ENCODE assay signal across 6 cellular contexts in genomic region chr20:63741676-63742380, GRCh38. TPM values are rescaled to one million over a fixed set of nuclear protein-coding genes. Genes with fewer than 3 reads are reported as not detected.
DNase-seq lines count a peak whose midpoint lies in the region; ATAC-seq and TF ChIP-seq lines count a peak whose summit lies in the region.

No MANE protein-coding gene starts in this region.

- H3K36me3 Mint-ChIP-seq in CD8-positive, alpha-beta T cell, result peaks cover 8% of the 10 kb centered on the region
- no peaks in the 10 kb centered on the region for H3K36me3 Mint-ChIP-seq in natural killer cell

- H3K27ac ChIP-seq in CD8-positive, alpha-beta T cell (ENCODE audit: low read depth, low read length), result no peak overlapping the region

- H3K27ac Mint-ChIP-seq in CD8-positive, alpha-beta T cell, result no peak overlapping the region
- H3K27ac Mint-ChIP-seq in natural killer cell, result no peak overlapping the region

- H3K4me1 Mint-ChIP-seq in CD8-positive, alpha-beta T cell (ENCODE audit: low read depth), result no peaks in the 10 kb centered on the region
- peaks cover 0 to 19% of the 10 kb centered on the region in 2 donors for H3K4me1 Mint-ChIP-seq in natural killer cell

- TF ChIP-seq CTCF in CD8-positive, alpha-beta T cell (IDR thresholded peaks at IDR 0.05), result no peak
- no peak for TF ChIP-seq CTCF in astrocyte of the cerebellum (IDR thresholded peaks at IDR 0.05; ENCODE audit: low read depth, low read length, missing control alignments)
- TF ChIP-seq CTCF in natural killer cell (IDR thresholded peaks at IDR 0.05), result no peak

- H3K4me3 ChIP-seq in CD8-positive, alpha-beta T cell (ENCODE audit: low read depth, low read length), result peak overlapping the region; percentile 68
- H3K4me3 ChIP-seq in astrocyte of the cerebellum (ENCODE audit: low read depth, low read length), result peak overlapping the region; percentile 61

- CTCF ChIA-PET in CD8-positive, alpha-beta T cell (lab: Charles Lee), result interaction anchor here (1.0 to 1.7 kb wide), 4 partner anchors 33 to 38 kb away, joined by 3 to 6 read pairs (median 4); partner anchors contain the start of genes ARFRP1 and ZGPAT

- H3K9me3 ChIP-seq in CD8-positive, alpha-beta T cell (ENCODE audit: low read length), result no peaks in the 10 kb centered on the region

- intact Hi-C loops in CD8-positive, alpha-beta T cell (cut with DNase I, micrococcal nuclease), result no loop called here
- intact Hi-C loops in natural killer cell (cut with micrococcal nuclease), result loop anchor here (5.0 kb wide), 1 partner anchor 35 kb away; the partner anchor contains the start of genes ARFRP1 and ZGPAT

- no peak for ATAC-seq in CD8-positive, alpha-beta T cell
- no peak for ATAC-seq in natural killer cell

- peak overlapping the region; percentile 60 for H3K4me3 Mint-ChIP-seq in CD8-positive, alpha-beta T cell
- H3K4me3 Mint-ChIP-seq in natural killer cell, result peak overlapping the region; percentile 37

- no peak for DNase-seq in CD8-positive, alpha-beta T cell
- DNase-seq in astrocyte of the cerebellum (ENCODE audit: low read depth) (no peak), natural killer cell (no peak), NCI-H526 treated with DMSO at 0.1 percent for 48 hours (lab: John Stamatoyannopoulos, UW) (no peak), iPS-NIHi7 (ENCODE audit: extremely low spot score) (no peak)
- DNase-seq in effector CD8-positive, alpha-beta T cell (lab: John Stamatoyannopoulos, UW), result no peak

- H3K4me1 ChIP-seq in CD8-positive, alpha-beta T cell (ENCODE audit: insufficient read depth, low read length), result peaks cover 27% of the 10 kb centered on the region

- H3K36me3 ChIP-seq in CD8-positive, alpha-beta T cell (ENCODE audit: insufficient read depth, low read length), result peaks cover 4% of the 10 kb centered on the region

- H3K9me3 Mint-ChIP-seq in CD8-positive, alpha-beta T cell, result no peaks in the 10 kb centered on the region
- H3K9me3 Mint-ChIP-seq in natural killer cell, result no peaks in the 10 kb centered on the region

- POLR2A ChIA-PET in CD8-positive, alpha-beta T cell (lab: Charles Lee), result interaction anchor here (1.1 to 2.7 kb wide), 7 partner anchors 8 to 123 kb away, joined by 3 to 25 read pairs (median 6); partner anchors contain the start of genes ARFRP1, GMEB2, TNFRSF6B and TPD52L2

- no peaks in the 10 kb centered on the region for H3K27me3 ChIP-seq in CD8-positive, alpha-beta T cell (ENCODE audit: insufficient read depth, low read length)

- in situ Hi-C loops in astrocyte of the cerebellum (cut with HindIII; ENCODE audit: low sequenced_read_pairs), result no loop called here

- no peaks in the 10 kb centered on the region for H3K27me3 Mint-ChIP-seq in CD8-positive, alpha-beta T cell (ENCODE audit: low read depth)
- no peaks in the 10 kb centered on the region for H3K27me3 Mint-ChIP-seq in natural killer cell (ENCODE audit: low read depth in 2 of 2)

RNA-seq across cellular contexts. Expression of gene SLC2A4RG, which starts 2.3 kb away (rescaled TPM):
- total RNA-seq in CD8-positive, alpha-beta T cell, result 10 to 100 TPM; 79.3 to 90.0 TPM
- 100 to 1,000 TPM in 1 of 3 donors, 10 to 100 TPM in 2; 90.4 to 100 (median 95.5) TPM for total RNA-seq in natural killer cell

RNA-seq across cellular contexts. Expression of gene LIME1, which starts 5.4 kb away (rescaled TPM):
- 100 to 1,000 TPM; 118 to 123 TPM for total RNA-seq in CD8-positive, alpha-beta T cell
- 10 to 100 TPM; 86.5 to 94.4 (median 91.7) TPM for total RNA-seq in natural killer cell

RNA-seq across cellular contexts. Expression of gene ZGPAT, which starts 34.0 kb away (rescaled TPM):
- 10 to 100 TPM; 25.5 to 25.7 TPM for total RNA-seq in CD8-positive, alpha-beta T cell
- total RNA-seq in natural killer cell, result 10 to 100 TPM; 39.3 to 47.7 (median 46.1) TPM

RNA-seq across cellular contexts. Expression of gene ARFRP1, which starts 34.1 kb away (rescaled TPM):
- 10 to 100 TPM; 25.1 to 28.6 TPM for total RNA-seq in CD8-positive, alpha-beta T cell
- 10 to 100 TPM; 43.9 to 55.8 (median 50.6) TPM for total RNA-seq in natural killer cell

RNA-seq across cellular contexts. Expression of gene TNFRSF6B, which starts 45.4 kb away (rescaled TPM):
- 1 to 10 TPM; 2.0 to 3.0 TPM for total RNA-seq in CD8-positive, alpha-beta T cell
- not detected for total RNA-seq in natural killer cell
